Comparison of ENCODE assay signal across 8 cellular contexts in genomic region chr11:15073361-15074205, GRCh38. TPM values are rescaled to one million over a fixed set of nuclear protein-coding genes. Genes with fewer than 3 reads are reported as not detected.
DNase-seq lines count a peak whose midpoint lies in the region; ATAC-seq lines count a peak whose summit lies in the region.

TSS of gene CALCB (plus strand) at chr11:15073593. CDS start at chr11:15074719, 1,126 bp downstream.

- H3K27me3 ChIP-seq in muscle layer of duodenum (ENCODE audit: low read depth, low read length) = peaks cover 34% of the 10 kb centered on the region

- ATAC-seq in T-helper 17 cell (peak; percentile 14), GM19395 (IDR thresholded peaks at IDR 0.05; ENCODE audit: unreplicated experiment) (no peak)
- ATAC-seq in effector memory CD8-positive, alpha-beta T cell (replicated peaks) = no peak

- peaks cover 0 to 4% of the 10 kb centered on the region in 2 donors for H3K9me3 Mint-ChIP-seq in effector memory CD8-positive, alpha-beta T cell

- H3K27ac ChIP-seq in muscle layer of duodenum (ENCODE audit: low read length) = no peak within 1 kb of the TSS

- peaks cover 0 to 21% of the 10 kb centered on the region in 2 donors for H3K4me1 ChIP-seq in muscle layer of duodenum (ENCODE audit: control insufficient read depth in 1 of 2, insufficient read depth in 2 of 2, low read length in 2 of 2)

- peaks cover 20% of the 10 kb centered on the region for H3K27me3 Mint-ChIP-seq in T-helper 17 cell
- H3K27me3 Mint-ChIP-seq in effector memory CD8-positive, alpha-beta T cell = peaks cover 22 to 39% of the 10 kb centered on the region in 2 donors

- H3K36me3 Mint-ChIP-seq in T-helper 17 cell (ENCODE audit: low read depth) = peaks cover 2% of the 10 kb centered on the region
- peaks cover 9% of the 10 kb centered on the region for H3K36me3 Mint-ChIP-seq in effector memory CD8-positive, alpha-beta T cell (ENCODE audit: insufficient read depth)

- H3K4me1 Mint-ChIP-seq in T-helper 17 cell = peaks cover 11% of the 10 kb centered on the region
- H3K4me1 Mint-ChIP-seq in effector memory CD8-positive, alpha-beta T cell (ENCODE audit: low read depth in 2 of 2) = peaks cover 17 to 21% of the 10 kb centered on the region in 2 donors

- H3K4me3 ChIP-seq in muscle layer of duodenum (ENCODE audit: low read depth in 1 of 2, low read length in 2 of 2) = peak within 1 kb of the TSS; percentile 44 to 56

- peak; percentile 30 for DNase-seq in NCI-H2107 treated with DMSO at 0.1 percent for 48 hours (lab: John Stamatoyannopoulos, UW; ENCODE audit: unreplicated experiment)
- DNase-seq in NCI-H2107 (lab: John Stamatoyannopoulos, UW) = no peak
- DNase-seq in T-helper 17 cell = no peak
- DNase-seq in effector memory CD8-positive, alpha-beta T cell = no peak
- no peak for DNase-seq in CD1c-positive myeloid dendritic cell (ENCODE audit: extremely low spot score)
- DNase-seq in UCSD-AML1 (lab: John Stamatoyannopoulos, UW; ENCODE audit: unreplicated experiment) = no peak

- H3K9me3 ChIP-seq in T-helper 17 cell (ENCODE audit: control insufficient read depth, low read length, poor library complexity, severe bottlenecking) = no peaks in the 10 kb centered on the region
- H3K9me3 ChIP-seq in muscle layer of duodenum (ENCODE audit: control insufficient read depth in 1 of 2, low read length in 2 of 2) = no peaks in the 10 kb centered on the region

- H3K36me3 ChIP-seq in muscle layer of duodenum (ENCODE audit: control insufficient read depth in 1 of 2, insufficient read depth in 2 of 2, low read length in 2 of 2) = no peaks in the 10 kb centered on the region

- H3K27ac Mint-ChIP-seq in T-helper 17 cell = peak within 1 kb of the TSS; percentile 74
- H3K27ac Mint-ChIP-seq in effector memory CD8-positive, alpha-beta T cell = peak within 1 kb of the TSS in 1 of 2 donors; percentile 69

- peak within 1 kb of the TSS; percentile 88 for H3K4me3 Mint-ChIP-seq in T-helper 17 cell
- peak within 1 kb of the TSS; percentile 74 to 83 for H3K4me3 Mint-ChIP-seq in effector memory CD8-positive, alpha-beta T cell

RNA-seq across cellular contexts. Expression of gene CALCB, which starts in this region (rescaled TPM):
- under 1 TPM; 0.39 to 0.62 TPM for total RNA-seq in T-helper 17 cell

Comparison
In these comparisons a context has a peak if more than half of its experiments do, and no peak if none do; other contexts are left out.
1. Peak in ATAC-seq in T-helper 17 cell; RNA of the gene not detected or under 1 TPM.